30 cellular contexts compared by ENCODE assay signal in genomic region chr3:85228966-85229365, GRCh38.
"Had no signal": no experiment of that assay in that cellular context is flagged by ENCODE, and none has a peak within 500 bp of the region (broad histone marks: within the 10 kb centered on the region; RNA-seq: fewer than 3 reads in every experiment).

No MANE protein-coding gene starts in this region.

- H3K4me1 ChIP-seq: heart left ventricle, lower lobe of right lung, neural progenitor cell, prostate gland, suprapubic skin, tibial nerve, uterus had no signal

- H3K36me3 ChIP-seq: heart left ventricle, lower lobe of right lung, neural progenitor cell, ovary, prostate gland, suprapubic skin, tibial nerve, uterus had no signal

- H3K4me3 ChIP-seq: heart left ventricle, lower lobe of right lung, neural progenitor cell, ovary, prostate gland, skin epidermis, suprapubic skin, tibial nerve, uterus had no signal

- H3K9me3 ChIP-seq: lower lobe of right lung, ovary, prostate gland, tibial nerve, uterus had no signal

- H3K36me3 Mint-ChIP-seq: mesothelial cell of epicardium; naive B cell; neural progenitor cell; stimulated activated naive B cell treated with anti-CD40 and anti-IgM and Interleukin-4, amounts not matched to agents 10 μg/mL and 1 μg/mL and 100 μg/mL, for 72 hours; type B pancreatic cell had no signal

- H3K4me1 Mint-ChIP-seq: immature natural killer cell; mesothelial cell of epicardium; naive B cell; natural killer cell; nephron progenitor cell; neural progenitor cell; stimulated activated naive B cell treated with anti-CD40 and anti-IgM and Interleukin-4, amounts not matched to agents 10 μg/mL and 1 μg/mL and 100 μg/mL, for 72 hours had no signal

- H3K9me3 Mint-ChIP-seq: neural progenitor cell, type B pancreatic cell had no signal

- DNase-seq: heart left ventricle; hypothalamus; immature natural killer cell; kidney glomerular epithelial cell; left cardiac atrium; lower lobe of right lung; mammary epithelial cell; mesenchymal stem cell; naive B cell; natural killer cell; nephron progenitor cell; ovary; retina; stimulated activated CD4-positive, alpha-beta T cell treated with anti-CD3 and anti-CD28 coated beads, Interleukin-12 subunit alpha, Interleukin-12 subunit beta, amount 100 ng/mL, for 4 hours; stimulated activated CD4-positive, alpha-beta T cell treated with anti-CD3 and anti-CD28 coated beads, Interleukin-15, amount 100 ng/mL, for 24 hours; stimulated activated CD4-positive, alpha-beta T cell treated with anti-CD3 and anti-CD28 coated beads, Interleukin-2, amount 100 ng/mL, for 24 hours; stimulated activated CD4-positive, alpha-beta T cell treated with anti-CD3 and anti-CD28 coated beads, Interleukin-4, amount 100 ng/mL, for 1 hour; stimulated activated naive B cell treated with anti-CD40 and anti-IgM and Interleukin-4, amounts not matched to agents 10 μg/mL and 1 μg/mL and 100 μg/mL, for 72 hours; stimulated activated naive CD8-positive, alpha-beta T cell treated with anti-CD3 and anti-CD28 coated beads, Interleukin-15, Interleukin-2, amounts not matched to agents 100 U/mL and 50 U/mL, for 24 hours; uterus had no signal

- H3K27ac ChIP-seq: heart left ventricle, lower lobe of right lung, neural progenitor cell, ovary, prostate gland, skin epidermis, suprapubic skin, tibial nerve, uterus had no signal

- H3K27me3 Mint-ChIP-seq: naive B cell; stimulated activated naive B cell treated with anti-CD40 and anti-IgM and Interleukin-4, amounts not matched to agents 10 μg/mL and 1 μg/mL and 100 μg/mL, for 72 hours; type B pancreatic cell had no signal

- H3K27ac Mint-ChIP-seq: immature natural killer cell; mesothelial cell of epicardium; naive B cell; natural killer cell; nephron progenitor cell; neural progenitor cell; stimulated activated naive B cell treated with anti-CD40 and anti-IgM and Interleukin-4, amounts not matched to agents 10 μg/mL and 1 μg/mL and 100 μg/mL, for 72 hours; type B pancreatic cell had no signal

- H2AFZ ChIP-seq: neural progenitor cell had no signal

- H3K4me3 Mint-ChIP-seq: immature natural killer cell; mesothelial cell of epicardium; naive B cell; natural killer cell; nephron progenitor cell; neural progenitor cell; stimulated activated naive B cell treated with anti-CD40 and anti-IgM and Interleukin-4, amounts not matched to agents 10 μg/mL and 1 μg/mL and 100 μg/mL, for 72 hours; type B pancreatic cell had no signal

- H3K27me3 ChIP-seq: heart left ventricle, neural progenitor cell, ovary, suprapubic skin, tibial nerve, uterus had no signal

- H3K9ac ChIP-seq: neural progenitor cell had no signal

- H3K4me2 ChIP-seq: neural progenitor cell had no signal

- ATAC-seq: heart left ventricle; left cardiac atrium; left lobe of liver; lower lobe of right lung; natural killer cell; right cardiac atrium; sciatic nerve; stimulated activated naive B cell treated with anti-CD40 and anti-IgM and Interleukin-4, amounts not matched to agents 10 μg/mL and 1 μg/mL and 100 μg/mL, for 72 hours; stimulated activated naive CD8-positive, alpha-beta T cell treated with anti-CD3 and anti-CD28 coated beads, Interleukin-15, Interleukin-2, amounts not matched to agents 100 U/mL and 50 U/mL, for 24 hours had no signal
